8 cellular contexts compared by ENCODE assay signal in genomic region chr20:25058797-25059486, GRCh38. TPM values are rescaled to one million over a fixed set of nuclear protein-coding genes. Genes with fewer than 3 reads are reported as not detected.
DNase-seq lines count a peak whose midpoint lies in the region; ATAC-seq and TF ChIP-seq lines count a peak whose summit lies in the region.

No MANE protein-coding gene starts in this region.

- H3K9me3 Mint-ChIP-seq in MCF 10A (ENCODE audit: unreplicated experiment) (no peaks in the 10 kb centered on the region), Calu3 (ENCODE audit: low read depth, unreplicated experiment) (no peaks in the 10 kb centered on the region)
- no peaks in the 10 kb centered on the region for H3K9me3 Mint-ChIP-seq in activated naive CD8-positive, alpha-beta T cell treated with anti-CD3 and anti-CD28 coated beads for 36 hours

- no peak overlapping the region for H2BK5ac ChIP-seq in trophoblast cell (ENCODE audit: low read depth, low read length, poor library complexity)

- H3K36me3 ChIP-seq in breast epithelium (no peaks in the 10 kb centered on the region), tibial artery (no peaks in the 10 kb centered on the region), trophoblast cell (ENCODE audit: control insufficient read depth in 1 of 2, insufficient read depth in 2 of 2, low read length in 2 of 2) (no peaks in the 10 kb centered on the region)

- H4K91ac ChIP-seq in trophoblast cell (ENCODE audit: low read depth, low read length): no peak overlapping the region

- TF ChIP-seq POLR2A in breast epithelium (IDR thresholded peaks at IDR 0.05): no peak

- no peak overlapping the region for H3K18ac ChIP-seq in trophoblast cell (ENCODE audit: low read length)

- no peaks in the 10 kb centered on the region for H3K36me3 Mint-ChIP-seq in MCF 10A (ENCODE audit: insufficient read depth, unreplicated experiment)
- no peaks in the 10 kb centered on the region for H3K36me3 Mint-ChIP-seq in activated naive CD8-positive, alpha-beta T cell treated with anti-CD3 and anti-CD28 coated beads for 36 hours
- peaks cover 14% of the 10 kb centered on the region for H3K36me3 Mint-ChIP-seq in Calu3 (ENCODE audit: insufficient read depth, unreplicated experiment)

- no peaks in the 10 kb centered on the region for H3K79me1 ChIP-seq in trophoblast cell (ENCODE audit: low read length)

- no peak overlapping the region for H3K23ac ChIP-seq in trophoblast cell (ENCODE audit: low read length)

- H3K4me2 ChIP-seq in trophoblast cell (ENCODE audit: low read length): no peak overlapping the region

- H3K9ac ChIP-seq in trophoblast cell (ENCODE audit: low read length): no peak overlapping the region

- H3K27ac ChIP-seq in breast epithelium (peak overlapping the region; percentile 90 to 96), tibial artery (peak overlapping the region; percentile 93 to 96), trophoblast cell (ENCODE audit: low read depth, low read length) (no peak overlapping the region)

- no CpG with 5 or more reads among the region's 19 CpGs for WGBS in trophoblast cell (ENCODE audit: extremely low coverage, insufficient coverage, insufficient read length)

- no peaks in the 10 kb centered on the region for H3K27me3 ChIP-seq in breast epithelium
- peaks cover 0 to 5% of the 10 kb centered on the region in 2 donors for H3K27me3 ChIP-seq in tibial artery
- H3K27me3 ChIP-seq in trophoblast cell (ENCODE audit: insufficient read depth, low read length): peaks cover 47% of the 10 kb centered on the region

- H3K4me1 ChIP-seq in breast epithelium (peaks cover 11 to 12% of the 10 kb centered on the region in 2 donors), tibial artery (peaks cover 0 to 46% (median 36%) of the 10 kb centered on the region in 4 donors), trophoblast cell (ENCODE audit: control insufficient read depth in 1 of 2, insufficient read depth in 2 of 2, low read length in 2 of 2) (peaks cover 4 to 8% of the 10 kb centered on the region in 2 experiments)

- H3K27me3 Mint-ChIP-seq in MCF 10A (ENCODE audit: insufficient read depth, unreplicated experiment) (peaks cover 41% of the 10 kb centered on the region), Calu3 (ENCODE audit: unreplicated experiment) (peaks cover 30% of the 10 kb centered on the region)
- no peaks in the 10 kb centered on the region for H3K27me3 Mint-ChIP-seq in activated naive CD8-positive, alpha-beta T cell treated with anti-CD3 and anti-CD28 coated beads for 36 hours

- TF ChIP-seq CTCF in breast epithelium (IDR thresholded peaks at IDR 0.05) (peak in 1 of 3 donors; percentile 14), MCF 10A (IDR thresholded peaks at IDR 0.05; ENCODE audit: unreplicated experiment) (no peak), tibial artery (IDR thresholded peaks at IDR 0.05) (no peak), Calu3 (IDR thresholded peaks at IDR 0.05; ENCODE audit: unreplicated experiment) (no peak)

- no TSS peak for BruUV-seq in MCF 10A (replicated peaks; lab: Mats Ljungman, UMichigan)
- no TSS peak for BruUV-seq in Calu3 (replicated peaks; lab: Mats Ljungman, UMichigan)

- H3K4me1 Mint-ChIP-seq in MCF 10A (ENCODE audit: insufficient read depth, unreplicated experiment) (peaks cover 14% of the 10 kb centered on the region), Calu3 (ENCODE audit: low read depth, unreplicated experiment) (peaks cover 17% of the 10 kb centered on the region)
- H3K4me1 Mint-ChIP-seq in activated naive CD8-positive, alpha-beta T cell treated with anti-CD3 and anti-CD28 coated beads for 36 hours: peaks cover 37% of the 10 kb centered on the region

- POLR2A ChIA-PET in MCF 10A (lab: Yijun Ruan, JAX): interaction anchor here (0.8 to 7.6 kb wide), 6 partner anchors 10 to 192 kb away, joined by 3 to 144 read pairs (median 4); partner anchors contain the start of gene APMAP

- H3K4me3 Mint-ChIP-seq in MCF 10A (ENCODE audit: unreplicated experiment): no peak overlapping the region
- H3K4me3 Mint-ChIP-seq in activated naive CD8-positive, alpha-beta T cell treated with anti-CD3 and anti-CD28 coated beads for 36 hours: peak overlapping the region; percentile 71
- no peak overlapping the region for H3K4me3 Mint-ChIP-seq in Calu3 (ENCODE audit: low read depth, unreplicated experiment)

- H2AK5ac ChIP-seq in trophoblast cell (ENCODE audit: low read length): no peak overlapping the region

- peak overlapping the region; percentile 78 to 91 (median 84) for H3K4me3 ChIP-seq in breast epithelium
- peak overlapping the region; percentile 67 to 92 for H3K4me3 ChIP-seq in tibial artery
- H3K4me3 ChIP-seq in trophoblast cell (ENCODE audit: low read depth, low read length): no peak overlapping the region

- H3K79me2 ChIP-seq in trophoblast cell (ENCODE audit: control insufficient read depth, insufficient read depth, low read length, poor library complexity): no peaks in the 10 kb centered on the region

- no peak overlapping the region for H2BK120ac ChIP-seq in trophoblast cell (ENCODE audit: insufficient read depth, low read length, poor library complexity)

- peak in 1 of 2 donors; percentile 52 for DNase-seq in breast epithelium (ENCODE audit: low spot score in 2 of 2)
- DNase-seq in MCF 10A (ENCODE audit: unreplicated experiment): no peak
- no peak for DNase-seq in activated naive CD8-positive, alpha-beta T cell treated with anti-CD3 and anti-CD28 coated beads for 36 hours
- peak; percentile 46 for DNase-seq in left lobe of liver (ENCODE audit: low spot score)
- DNase-seq in tibial artery: peak; percentile 45 to 77
- no peak for DNase-seq in Calu3
- no peak for DNase-seq in NCI-H2081 (lab: John Stamatoyannopoulos, UW)
- no peak for DNase-seq in trophoblast cell

- H3K14ac ChIP-seq in trophoblast cell (ENCODE audit: low read length): no peak overlapping the region

- intact Hi-C loops in breast epithelium (cut with DNase I; ENCODE audit: low total_unique reads) (loop anchor here (1.0 to 5.0 kb wide), 2 partner anchors 14 to 67 kb away; partner anchors contain the start of gene APMAP), MCF 10A (cut with micrococcal nuclease) (no loop called here), tibial artery (cut with DNase I; ENCODE audit: low total_unique reads) (loop anchor here (5.0 to 10.0 kb wide), 2 partner anchors 176 to 193 kb away; no protein-coding TSS in a partner anchor), Calu3 (cut with micrococcal nuclease; ENCODE audit: unreplicated experiment) (no loop called here)

- CTCF ChIA-PET in MCF 10A (lab: Yijun Ruan, JAX) (interaction anchor here (0.6 to 9.6 kb wide), 8 partner anchors 11 to 482 kb away, joined by 3 to 500 read pairs (median 4); no protein-coding TSS in a partner anchor), Calu3 (lab: Charles Lee) (interaction anchor here (1.2 kb wide), 1 partner anchor 71 kb away, joined by 3 read pairs; no protein-coding TSS in a partner anchor)

- H2BK12ac ChIP-seq in trophoblast cell (ENCODE audit: low read length): no peak overlapping the region

- H4K12ac ChIP-seq in trophoblast cell (ENCODE audit: low read depth, low read length): no peak overlapping the region

- H4K8ac ChIP-seq in trophoblast cell (ENCODE audit: low read depth, low read length): no peak overlapping the region

- no peak for ATAC-seq in left lobe of liver

- H3K4ac ChIP-seq in trophoblast cell (ENCODE audit: low read depth, low read length): no peak overlapping the region

- H2AFZ ChIP-seq in trophoblast cell (ENCODE audit: insufficient read depth, low read length, poor library complexity): no peak overlapping the region

- H3K9me3 ChIP-seq in breast epithelium (no peaks in the 10 kb centered on the region), tibial artery (no peaks in the 10 kb centered on the region), trophoblast cell (ENCODE audit: insufficient read depth, low read depth, low read length) (peaks cover 6% of the 10 kb centered on the region)

- no peak overlapping the region for H3K27ac Mint-ChIP-seq in MCF 10A (ENCODE audit: low read depth, unreplicated experiment)
- H3K27ac Mint-ChIP-seq in activated naive CD8-positive, alpha-beta T cell treated with anti-CD3 and anti-CD28 coated beads for 36 hours: peak overlapping the region; percentile 74
- H3K27ac Mint-ChIP-seq in Calu3 (ENCODE audit: unreplicated experiment): no peak overlapping the region

RNA-seq across cellular contexts. Expression of gene ACSS1, which starts 1.0 kb away (rescaled TPM):
- total RNA-seq in breast epithelium (10 to 100 TPM; 17.6 to 38.2 (median 37.4) TPM), MCF 10A (2022) (0.51 and 0.83 TPM in 2 replicates), left lobe of liver (9.9 TPM), Calu3 (2022) (3.6 TPM in 2 replicates)
- 10 to 100 TPM; 14.3 to 14.5 TPM for total RNA-seq in activated naive CD8-positive, alpha-beta T cell treated with anti-CD3 and anti-CD28 coated beads for 36 hours
- 0.05 and 0.10 TPM in 2 replicates for polyA plus RNA-seq in trophoblast cell (2013)

RNA-seq across cellular contexts. Expression of gene VSX1, which starts 23.0 kb away (rescaled TPM):
- total RNA-seq in breast epithelium (under 1 TPM in 1 of 3 donors, not detected in 2; 0.44 TPM), MCF 10A (2022) (not detected in 2 replicates), left lobe of liver (0.18 TPM), Calu3 (2022) (not detected in 2 replicates)
- total RNA-seq in activated naive CD8-positive, alpha-beta T cell treated with anti-CD3 and anti-CD28 coated beads for 36 hours: not detected
- not detected in 2 replicates for polyA plus RNA-seq in trophoblast cell (2013)

Comparison
In these comparisons a context has a peak if more than half of its experiments do, and no peak if none do; other contexts are left out.
1. intact Hi-C loops: an anchor here in breast epithelium (1.0 to 5.0 kb wide) and tibial artery (5.0 to 10.0 kb wide); none called in MCF 10A and Calu3.
2. DNase-seq: peak in left lobe of liver (single experiment) and tibial artery (2 of 2); none in MCF 10A (single experiment), activated naive CD8-positive, alpha-beta T cell treated with anti-CD3 and anti-CD28 coated beads for 36 hours (single experiment), Calu3 (single experiment), NCI-H2081 (0 of 2) and trophoblast cell (0 of 2).